In the genomic region with DNA sequence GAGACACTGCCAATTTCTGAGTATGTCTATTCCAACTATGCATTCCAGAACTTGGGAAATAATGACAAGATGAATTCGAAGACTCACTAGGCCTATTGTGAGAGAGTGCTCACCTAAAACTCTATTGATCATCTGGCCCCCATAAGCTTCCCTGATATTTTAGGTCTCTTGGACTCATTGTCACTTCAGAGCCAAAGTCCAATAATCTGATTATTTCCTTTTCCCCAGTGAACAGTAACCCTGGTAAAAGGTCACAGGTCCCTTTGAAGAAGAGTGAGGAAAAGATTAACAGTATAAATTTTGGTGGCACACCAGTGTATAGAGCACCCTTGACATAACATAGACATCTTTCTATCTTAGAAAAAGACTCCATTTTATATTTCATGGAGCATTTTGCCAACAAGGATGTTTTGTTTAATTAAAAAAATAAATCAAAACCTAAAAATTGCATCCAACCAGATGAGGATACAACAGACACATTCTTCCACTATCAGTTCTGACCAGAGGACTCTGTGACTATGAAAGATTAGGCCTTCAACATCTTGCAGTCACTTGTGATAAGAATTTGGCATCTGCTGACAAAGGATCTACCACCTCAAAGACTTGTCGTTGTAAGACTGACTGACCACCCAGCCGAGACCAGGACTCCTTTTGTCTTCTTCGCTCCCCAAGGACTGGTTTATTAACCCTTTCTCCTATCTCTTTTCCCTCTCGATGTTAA, we compare ENCODE assay signal across 1 cellular context.
TF ChIP-seq lines count a peak whose summit lies in the region.

No MANE protein-coding gene starts in this region.

TF ChIP-seq in K562, 482 proteins besides CTCF, POLR2A, EP300 and RAD21 (continued from another document and continues in another):
- TF ChIP-seq, protein P1, sequence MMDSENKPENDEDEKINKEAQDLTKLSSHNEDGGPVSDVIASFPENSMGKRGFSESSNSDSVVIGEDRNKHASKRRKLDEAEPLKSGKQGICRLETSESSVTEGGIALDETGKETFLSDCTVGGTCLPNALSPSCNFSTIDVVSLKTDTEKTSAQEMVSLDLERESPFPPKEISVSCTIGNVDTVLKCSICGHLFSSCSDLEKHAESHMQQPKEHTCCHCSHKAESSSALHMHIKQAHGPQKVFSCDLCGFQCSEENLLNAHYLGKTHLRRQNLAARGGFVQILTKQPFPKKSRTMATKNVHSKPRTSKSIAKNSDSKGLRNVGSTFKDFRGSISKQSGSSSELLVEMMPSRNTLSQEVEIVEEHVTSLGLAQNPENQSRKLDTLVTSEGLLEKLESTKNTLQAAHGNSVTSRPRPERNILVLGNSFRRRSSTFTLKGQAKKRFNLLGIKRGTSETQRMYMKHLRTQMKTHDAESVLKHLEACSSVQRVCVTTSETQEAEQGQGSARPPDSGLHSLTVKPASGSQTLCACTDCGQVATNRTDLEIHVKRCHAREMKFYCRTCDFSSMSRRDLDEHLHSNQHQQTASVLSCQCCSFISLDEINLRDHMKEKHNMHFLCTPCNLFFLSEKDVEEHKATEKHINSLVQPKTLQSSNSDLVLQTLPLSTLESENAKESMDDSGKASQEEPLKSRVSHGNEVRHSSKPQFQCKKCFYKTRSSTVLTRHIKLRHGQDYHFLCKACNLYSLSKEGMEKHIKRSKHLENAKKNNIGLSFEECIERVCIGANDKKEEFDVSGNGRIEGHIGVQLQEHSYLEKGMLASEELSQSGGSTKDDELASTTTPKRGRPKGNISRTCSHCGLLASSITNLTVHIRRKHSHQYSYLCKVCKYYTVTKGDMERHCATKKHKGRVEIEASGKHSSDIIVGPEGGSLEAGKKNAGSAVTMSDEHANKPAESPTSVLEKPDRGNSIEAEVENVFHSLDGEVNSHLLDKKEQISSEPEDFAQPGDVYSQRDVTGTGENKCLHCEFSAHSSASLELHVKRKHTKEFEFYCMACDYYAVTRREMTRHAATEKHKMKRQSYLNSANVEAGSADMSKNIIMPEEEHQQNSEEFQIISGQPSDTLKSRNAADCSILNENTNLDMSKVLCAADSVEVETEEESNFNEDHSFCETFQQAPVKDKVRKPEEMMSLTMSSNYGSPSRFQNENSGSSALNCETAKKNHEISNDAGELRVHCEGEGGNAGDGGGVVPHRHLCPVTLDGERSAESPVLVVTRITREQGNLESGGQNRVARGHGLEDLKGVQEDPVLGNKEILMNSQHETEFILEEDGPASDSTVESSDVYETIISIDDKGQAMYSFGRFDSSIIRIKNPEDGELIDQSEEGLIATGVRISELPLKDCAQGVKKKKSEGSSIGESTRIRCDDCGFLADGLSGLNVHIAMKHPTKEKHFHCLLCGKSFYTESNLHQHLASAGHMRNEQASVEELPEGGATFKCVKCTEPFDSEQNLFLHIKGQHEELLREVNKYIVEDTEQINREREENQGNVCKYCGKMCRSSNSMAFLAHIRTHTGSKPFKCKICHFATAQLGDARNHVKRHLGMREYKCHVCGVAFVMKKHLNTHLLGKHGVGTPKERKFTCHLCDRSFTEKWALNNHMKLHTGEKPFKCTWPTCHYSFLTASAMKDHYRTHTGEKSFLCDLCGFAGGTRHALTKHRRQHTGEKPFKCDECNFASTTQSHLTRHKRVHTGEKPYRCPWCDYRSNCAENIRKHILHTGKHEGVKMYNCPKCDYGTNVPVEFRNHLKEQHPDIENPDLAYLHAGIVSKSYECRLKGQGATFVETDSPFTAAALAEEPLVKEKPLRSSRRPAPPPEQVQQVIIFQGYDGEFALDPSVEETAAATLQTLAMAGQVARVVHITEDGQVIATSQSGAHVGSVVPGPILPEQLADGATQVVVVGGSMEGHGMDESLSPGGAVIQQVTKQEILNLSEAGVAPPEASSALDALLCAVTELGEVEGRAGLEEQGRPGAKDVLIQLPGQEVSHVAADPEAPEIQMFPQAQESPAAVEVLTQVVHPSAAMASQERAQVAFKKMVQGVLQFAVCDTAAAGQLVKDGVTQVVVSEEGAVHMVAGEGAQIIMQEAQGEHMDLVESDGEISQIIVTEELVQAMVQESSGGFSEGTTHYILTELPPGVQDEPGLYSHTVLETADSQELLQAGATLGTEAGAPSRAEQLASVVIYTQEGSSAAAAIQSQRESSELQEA (IDR thresholded peaks at IDR 0.05; ENCODE audit: low read depth) = no peak
- TF ChIP-seq ZBED1 (IDR thresholded peaks at IDR 0.05) = no peak
- peak; percentile 91 for TF ChIP-seq SOX6 (IDR thresholded peaks at IDR 0.05)
- TF ChIP-seq NFIX (CRISPR knock-in tag; IDR thresholded peaks at IDR 0.05; ENCODE audit: low read depth) = no peak
- TF ChIP-seq ZNF507 (tag; conservative IDR thresholded peaks at IDR 0.05) = no peak
- no peak for TF ChIP-seq CBX8 (IDR thresholded peaks at IDR 0.05; ENCODE audit: borderline replicate concordance, extremely low read depth, low read depth, low read length, poor library complexity, severe bottlenecking)
- TF ChIP-seq, protein P2, sequence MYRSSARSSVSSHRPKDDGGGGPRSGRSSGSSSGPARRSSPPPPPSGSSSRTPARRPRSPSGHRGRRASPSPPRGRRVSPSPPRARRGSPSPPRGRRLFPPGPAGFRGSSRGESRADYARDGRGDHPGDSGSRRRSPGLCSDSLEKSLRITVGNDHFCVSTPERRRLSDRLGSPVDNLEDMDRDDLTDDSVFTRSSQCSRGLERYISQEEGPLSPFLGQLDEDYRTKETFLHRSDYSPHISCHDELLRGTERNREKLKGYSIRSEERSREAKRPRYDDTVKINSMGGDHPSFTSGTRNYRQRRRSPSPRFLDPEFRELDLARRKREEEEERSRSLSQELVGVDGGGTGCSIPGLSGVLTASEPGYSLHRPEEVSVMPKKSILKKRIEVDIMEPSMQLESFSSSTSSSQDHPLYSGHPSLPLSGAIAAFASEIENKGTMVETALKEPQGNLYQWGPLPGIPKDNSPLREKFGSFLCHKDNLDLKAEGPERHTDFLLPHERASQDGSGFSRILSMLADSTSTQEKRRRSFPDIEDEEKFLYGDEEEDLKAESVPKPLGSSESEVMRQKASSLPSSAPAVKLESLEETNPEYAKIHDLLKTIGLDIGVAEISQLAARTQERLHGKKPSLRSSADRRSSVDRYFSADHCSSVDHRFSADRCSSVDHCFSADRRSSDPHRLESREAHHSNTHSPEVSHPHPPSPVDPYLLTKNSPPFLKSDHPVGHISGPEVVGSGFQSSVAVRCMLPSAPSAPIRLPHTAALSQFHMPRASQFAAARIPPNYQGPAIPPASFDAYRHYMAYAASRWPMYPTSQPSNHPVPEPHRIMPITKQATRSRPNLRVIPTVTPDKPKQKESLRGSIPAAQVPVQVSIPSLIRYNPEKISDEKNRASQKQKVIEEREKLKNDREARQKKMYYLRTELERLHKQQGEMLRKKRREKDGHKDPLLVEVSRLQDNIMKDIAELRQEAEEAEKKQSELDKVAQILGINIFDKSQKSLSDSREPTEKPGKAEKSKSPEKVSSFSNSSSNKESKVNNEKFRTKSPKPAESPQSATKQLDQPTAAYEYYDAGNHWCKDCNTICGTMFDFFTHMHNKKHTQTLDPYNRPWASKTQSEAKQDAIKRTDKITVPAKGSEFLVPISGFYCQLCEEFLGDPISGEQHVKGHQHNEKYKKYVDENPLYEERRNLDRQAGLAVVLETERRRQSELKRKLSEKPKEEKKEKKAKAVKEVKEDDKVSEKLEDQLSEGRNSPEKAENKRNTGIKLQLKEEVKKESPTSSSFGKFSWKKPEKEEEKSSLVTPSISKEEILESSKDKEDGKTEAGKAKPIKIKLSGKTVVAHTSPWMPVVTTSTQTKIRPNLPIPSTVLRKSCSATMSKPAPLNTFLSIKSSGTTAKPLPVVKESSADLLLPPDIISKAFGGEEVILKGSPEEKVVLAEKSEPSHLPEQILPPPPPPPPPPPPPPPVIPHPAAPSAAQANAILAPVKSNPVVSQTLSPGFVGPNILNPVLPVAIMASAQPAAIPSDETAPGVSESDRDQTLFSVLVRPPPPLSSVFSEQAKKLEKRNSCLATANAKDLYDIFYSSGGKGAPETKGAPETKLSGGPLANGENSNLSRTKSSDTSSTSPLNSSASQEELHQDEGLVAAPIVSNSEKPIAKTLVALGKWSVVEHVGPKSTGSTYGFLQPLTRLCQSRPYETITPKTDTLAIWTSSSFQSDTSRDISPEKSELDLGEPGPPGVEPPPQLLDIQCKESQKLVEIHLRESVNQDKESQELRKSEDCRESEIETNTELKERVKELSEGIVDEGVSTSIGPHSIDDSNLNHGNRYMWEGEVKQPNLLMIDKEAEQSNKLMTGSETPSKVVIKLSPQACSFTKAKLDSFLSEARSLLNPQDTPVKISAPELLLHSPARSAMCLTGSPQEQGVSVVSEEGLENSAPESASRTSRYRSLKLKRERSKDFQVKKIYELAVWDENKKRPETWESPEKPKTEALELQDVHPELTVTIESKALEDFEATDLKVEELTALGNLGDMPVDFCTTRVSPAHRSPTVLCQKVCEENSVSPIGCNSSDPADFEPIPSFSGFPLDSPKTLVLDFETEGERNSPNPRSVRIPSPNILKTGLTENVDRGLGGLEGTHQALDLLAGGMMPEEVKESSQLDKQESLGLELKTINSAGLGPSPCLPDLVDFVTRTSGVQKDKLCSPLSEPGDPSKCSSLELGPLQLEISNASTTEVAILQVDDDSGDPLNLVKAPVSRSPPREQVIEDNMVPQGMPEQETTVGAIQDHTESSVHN (IDR thresholded peaks at IDR 0.05; ENCODE audit: borderline replicate concordance in 1 of 2, low read depth in 1 of 2) = no peak
- TF ChIP-seq ZNF785 (CRISPR knock-in tag; IDR thresholded peaks at IDR 0.05) = no peak
- TF ChIP-seq ZEB2 (IDR thresholded peaks at IDR 0.05) = no peak
- no peak for TF ChIP-seq BRD4 (IDR thresholded peaks at IDR 0.05)
- TF ChIP-seq, protein P3, sequence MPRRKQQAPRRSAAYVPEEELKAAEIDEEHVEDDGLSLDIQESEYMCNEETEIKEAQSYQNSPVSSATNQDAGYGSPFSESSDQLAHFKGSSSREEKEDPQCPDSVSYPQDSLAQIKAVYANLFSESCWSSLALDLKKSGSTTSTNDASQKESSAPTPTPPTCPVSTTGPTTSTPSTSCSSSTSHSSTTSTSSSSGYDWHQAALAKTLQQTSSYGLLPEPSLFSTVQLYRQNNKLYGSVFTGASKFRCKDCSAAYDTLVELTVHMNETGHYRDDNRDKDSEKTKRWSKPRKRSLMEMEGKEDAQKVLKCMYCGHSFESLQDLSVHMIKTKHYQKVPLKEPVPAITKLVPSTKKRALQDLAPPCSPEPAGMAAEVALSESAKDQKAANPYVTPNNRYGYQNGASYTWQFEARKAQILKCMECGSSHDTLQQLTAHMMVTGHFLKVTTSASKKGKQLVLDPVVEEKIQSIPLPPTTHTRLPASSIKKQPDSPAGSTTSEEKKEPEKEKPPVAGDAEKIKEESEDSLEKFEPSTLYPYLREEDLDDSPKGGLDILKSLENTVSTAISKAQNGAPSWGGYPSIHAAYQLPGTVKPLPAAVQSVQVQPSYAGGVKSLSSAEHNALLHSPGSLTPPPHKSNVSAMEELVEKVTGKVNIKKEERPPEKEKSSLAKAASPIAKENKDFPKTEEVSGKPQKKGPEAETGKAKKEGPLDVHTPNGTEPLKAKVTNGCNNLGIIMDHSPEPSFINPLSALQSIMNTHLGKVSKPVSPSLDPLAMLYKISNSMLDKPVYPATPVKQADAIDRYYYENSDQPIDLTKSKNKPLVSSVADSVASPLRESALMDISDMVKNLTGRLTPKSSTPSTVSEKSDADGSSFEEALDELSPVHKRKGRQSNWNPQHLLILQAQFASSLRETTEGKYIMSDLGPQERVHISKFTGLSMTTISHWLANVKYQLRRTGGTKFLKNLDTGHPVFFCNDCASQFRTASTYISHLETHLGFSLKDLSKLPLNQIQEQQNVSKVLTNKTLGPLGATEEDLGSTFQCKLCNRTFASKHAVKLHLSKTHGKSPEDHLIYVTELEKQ (CRISPR knock-in tag; IDR thresholded peaks at IDR 0.05) = no peak
- TF ChIP-seq ZFP30 (CRISPR knock-in tag; IDR thresholded peaks at IDR 0.05; ENCODE audit: borderline replicate concordance) = no peak
- TF ChIP-seq KHSRP (IDR thresholded peaks at IDR 0.05) = no peak; the same call in 1 of the 2 replicates
- TF ChIP-seq, protein P4, sequence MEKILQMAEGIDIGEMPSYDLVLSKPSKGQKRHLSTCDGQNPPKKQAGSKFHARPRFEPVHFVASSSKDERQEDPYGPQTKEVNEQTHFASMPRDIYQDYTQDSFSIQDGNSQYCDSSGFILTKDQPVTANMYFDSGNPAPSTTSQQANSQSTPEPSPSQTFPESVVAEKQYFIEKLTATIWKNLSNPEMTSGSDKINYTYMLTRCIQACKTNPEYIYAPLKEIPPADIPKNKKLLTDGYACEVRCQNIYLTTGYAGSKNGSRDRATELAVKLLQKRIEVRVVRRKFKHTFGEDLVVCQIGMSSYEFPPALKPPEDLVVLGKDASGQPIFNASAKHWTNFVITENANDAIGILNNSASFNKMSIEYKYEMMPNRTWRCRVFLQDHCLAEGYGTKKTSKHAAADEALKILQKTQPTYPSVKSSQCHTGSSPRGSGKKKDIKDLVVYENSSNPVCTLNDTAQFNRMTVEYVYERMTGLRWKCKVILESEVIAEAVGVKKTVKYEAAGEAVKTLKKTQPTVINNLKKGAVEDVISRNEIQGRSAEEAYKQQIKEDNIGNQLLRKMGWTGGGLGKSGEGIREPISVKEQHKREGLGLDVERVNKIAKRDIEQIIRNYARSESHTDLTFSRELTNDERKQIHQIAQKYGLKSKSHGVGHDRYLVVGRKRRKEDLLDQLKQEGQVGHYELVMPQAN (IDR thresholded peaks at IDR 0.05; ENCODE audit: borderline replicate concordance) = no peak
- TF ChIP-seq, protein P5, sequence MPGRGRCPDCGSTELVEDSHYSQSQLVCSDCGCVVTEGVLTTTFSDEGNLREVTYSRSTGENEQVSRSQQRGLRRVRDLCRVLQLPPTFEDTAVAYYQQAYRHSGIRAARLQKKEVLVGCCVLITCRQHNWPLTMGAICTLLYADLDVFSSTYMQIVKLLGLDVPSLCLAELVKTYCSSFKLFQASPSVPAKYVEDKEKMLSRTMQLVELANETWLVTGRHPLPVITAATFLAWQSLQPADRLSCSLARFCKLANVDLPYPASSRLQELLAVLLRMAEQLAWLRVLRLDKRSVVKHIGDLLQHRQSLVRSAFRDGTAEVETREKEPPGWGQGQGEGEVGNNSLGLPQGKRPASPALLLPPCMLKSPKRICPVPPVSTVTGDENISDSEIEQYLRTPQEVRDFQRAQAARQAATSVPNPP (IDR thresholded peaks at IDR 0.05; ENCODE audit: borderline replicate concordance, insufficient read depth, insufficient read length) = no peak
- TF ChIP-seq, protein P6, sequence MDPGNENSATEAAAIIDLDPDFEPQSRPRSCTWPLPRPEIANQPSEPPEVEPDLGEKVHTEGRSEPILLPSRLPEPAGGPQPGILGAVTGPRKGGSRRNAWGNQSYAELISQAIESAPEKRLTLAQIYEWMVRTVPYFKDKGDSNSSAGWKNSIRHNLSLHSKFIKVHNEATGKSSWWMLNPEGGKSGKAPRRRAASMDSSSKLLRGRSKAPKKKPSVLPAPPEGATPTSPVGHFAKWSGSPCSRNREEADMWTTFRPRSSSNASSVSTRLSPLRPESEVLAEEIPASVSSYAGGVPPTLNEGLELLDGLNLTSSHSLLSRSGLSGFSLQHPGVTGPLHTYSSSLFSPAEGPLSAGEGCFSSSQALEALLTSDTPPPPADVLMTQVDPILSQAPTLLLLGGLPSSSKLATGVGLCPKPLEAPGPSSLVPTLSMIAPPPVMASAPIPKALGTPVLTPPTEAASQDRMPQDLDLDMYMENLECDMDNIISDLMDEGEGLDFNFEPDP (CRISPR knock-in tag; IDR thresholded peaks at IDR 0.05) = no peak
- no peak for TF ChIP-seq ZNF354B (CRISPR knock-in tag; IDR thresholded peaks at IDR 0.05)
- no peak for TF ChIP-seq NCOA4 (IDR thresholded peaks at IDR 0.05; ENCODE audit: partially characterized antibody)
- TF ChIP-seq, protein P7, sequence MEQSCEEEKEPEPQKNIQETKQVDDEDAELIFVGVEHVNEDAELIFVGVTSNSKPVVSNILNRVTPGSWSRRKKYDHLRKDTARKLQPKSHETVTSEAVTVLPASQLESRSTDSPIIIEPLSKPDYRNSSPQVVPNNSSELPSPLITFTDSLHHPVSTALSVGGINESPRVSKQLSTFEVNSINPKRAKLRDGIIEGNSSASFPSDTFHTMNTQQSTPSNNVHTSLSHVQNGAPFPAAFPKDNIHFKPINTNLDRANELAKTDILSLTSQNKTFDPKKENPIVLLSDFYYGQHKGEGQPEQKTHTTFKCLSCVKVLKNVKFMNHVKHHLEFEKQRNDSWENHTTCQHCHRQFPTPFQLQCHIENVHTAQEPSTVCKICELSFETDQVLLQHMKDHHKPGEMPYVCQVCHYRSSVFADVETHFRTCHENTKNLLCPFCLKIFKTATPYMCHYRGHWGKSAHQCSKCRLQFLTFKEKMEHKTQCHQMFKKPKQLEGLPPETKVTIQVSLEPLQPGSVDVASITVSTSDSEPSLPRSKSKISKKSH (CRISPR knock-in tag; IDR thresholded peaks at IDR 0.05) = no peak
- no peak for TF ChIP-seq HCFC1 (IDR thresholded peaks at IDR 0.05; ENCODE audit: low read depth, low read length)
